8 cellular contexts compared by ENCODE assay signal in the genomic region with DNA sequence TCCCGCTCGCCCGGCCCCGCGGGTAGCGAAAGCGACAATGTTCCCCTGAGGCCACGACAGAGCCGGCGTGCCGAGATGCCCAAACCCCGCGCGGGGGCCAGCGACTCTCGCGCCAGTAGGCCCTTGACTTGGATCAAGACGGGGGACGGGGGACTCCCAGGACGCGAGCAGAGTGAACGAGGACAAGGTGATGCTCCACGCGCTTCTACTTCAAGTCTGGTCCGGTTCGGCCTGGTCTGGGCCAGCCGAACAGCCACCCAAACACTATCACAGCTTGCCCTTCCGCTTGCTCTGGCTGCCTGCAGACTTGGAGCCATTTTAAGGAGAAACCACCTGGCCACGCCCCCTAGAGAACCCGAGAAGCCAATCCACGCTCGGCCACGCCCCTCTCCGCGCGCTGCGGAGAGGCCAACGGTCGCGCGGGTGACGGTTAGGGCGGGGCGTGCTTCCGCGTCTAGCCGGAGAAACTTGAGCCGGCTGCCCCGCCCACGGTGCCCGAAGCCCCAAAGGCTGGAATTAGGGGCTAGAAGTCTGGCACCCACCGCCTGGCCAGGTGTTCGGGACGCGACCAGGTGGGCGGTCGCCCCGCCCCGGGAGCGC.
A peak's percentile ranks its signal among the peaks of the same experiment; 100 is the strongest.
DNase-seq lines count a peak whose midpoint lies in the region; ATAC-seq and TF ChIP-seq lines count a peak whose summit lies in the region.

No MANE protein-coding gene starts in this region.

- peak overlapping the region; percentile 98 for H3K4me3 Mint-ChIP-seq in central memory CD8-positive, alpha-beta T cell

- peaks cover 45% of the 10 kb centered on the region for H3K36me3 Mint-ChIP-seq in central memory CD8-positive, alpha-beta T cell (ENCODE audit: insufficient read depth)

- DNase-seq in AG10803 (ENCODE audit: low read depth), result peak; percentile 96
- DNase-seq in NCI-H345 treated with DMSO at 0.1 percent for 48 hours (lab: John Stamatoyannopoulos, UW; ENCODE audit: unreplicated experiment), result peak; percentile 92
- DNase-seq in activated CD4-positive, CD25-positive, alpha-beta regulatory T cell treated with anti-CD3 and anti-CD28 coated beads, Interleukin-2, amount 50 U/mL, for 16 hours (ENCODE audit: low read depth, low spot score), result peak; percentile 96
- DNase-seq in central memory CD8-positive, alpha-beta T cell (ENCODE audit: low spot score in 2 of 2), result peak; percentile 95 to 97
- peak; percentile 99 for DNase-seq in islet precursor cell
- DNase-seq in stimulated activated CD4-positive, alpha-beta T cell treated with anti-CD3 and anti-CD28 coated beads, Interleukin-12 subunit alpha, Interleukin-12 subunit beta, amount 100 ng/mL, for 4 hours, result peak; percentile 99

- H3K9me3 Mint-ChIP-seq in central memory CD8-positive, alpha-beta T cell, result no peaks in the 10 kb centered on the region

- peak; percentile 53 for ATAC-seq in GM19035 (IDR thresholded peaks at IDR 0.05; ENCODE audit: unreplicated experiment)
- ATAC-seq in HG03342 (IDR thresholded peaks at IDR 0.05; ENCODE audit: unreplicated experiment), result peak; percentile 47
- ATAC-seq in central memory CD8-positive, alpha-beta T cell (replicated peaks; ENCODE audit: extremely low read depth, poor library complexity, severe bottlenecking), result peak; percentile 78

- TF ChIP-seq CTCF in AG10803 (conservative IDR thresholded peaks at IDR 0.05; ENCODE audit: low read length), result no peak

- peak overlapping the region; percentile 96 for H3K27ac Mint-ChIP-seq in central memory CD8-positive, alpha-beta T cell (ENCODE audit: low read depth)

- peaks cover 35% of the 10 kb centered on the region for H3K4me1 Mint-ChIP-seq in central memory CD8-positive, alpha-beta T cell

- peak overlapping the region; percentile 95 for H3K4me3 ChIP-seq in AG10803 (ENCODE audit: low read length)

- no peaks in the 10 kb centered on the region for H3K27me3 Mint-ChIP-seq in central memory CD8-positive, alpha-beta T cell

Comparison
In these comparisons a context has a peak if more than half of its experiments do, and no peak if none do; other contexts are left out.
1. Peak in every context shown above with its lines: DNase-seq, ATAC-seq and H3K4me3 ChIP-seq.